ENCODE assay signal across 9 cellular contexts in genomic region chr3:117898722-117899121, GRCh38.
A peak's percentile ranks its signal among the peaks of the same experiment; 100 is the strongest.
DNase-seq lines count a peak whose midpoint lies in the region; ATAC-seq and TF ChIP-seq lines count a peak whose summit lies in the region.
"Had no signal": no experiment of that assay in that cellular context is flagged by ENCODE, and none has a peak within 500 bp of the region (broad histone marks: within the 10 kb centered on the region; RNA-seq: fewer than 3 reads in every experiment).

No MANE protein-coding gene starts in this region.

- peak; percentile 66 for TF ChIP-seq CTCF in HL-60 (IDR thresholded peaks at IDR 0.05; ENCODE audit: insufficient read depth, low read length)
- TF ChIP-seq CTCF in cardiac fibroblast (IDR thresholded peaks at IDR 0.05; ENCODE audit: low read depth, low read length): peak; percentile 52
- peak; percentile 17 for TF ChIP-seq CTCF in smooth muscle cell (IDR thresholded peaks at IDR 0.05; ENCODE audit: borderline replicate concordance, insufficient read depth, poor library complexity, severe bottlenecking)

- no peaks in the 10 kb centered on the region for H3K79me2 ChIP-seq in smooth muscle cell (ENCODE audit: low read depth)

- no peaks in the 10 kb centered on the region for H3K4me1 ChIP-seq in smooth muscle cell (ENCODE audit: low read depth)

- H3K27me3 ChIP-seq in HL-60 (ENCODE audit: insufficient read depth, poor library complexity, severe bottlenecking) (no peaks in the 10 kb centered on the region), smooth muscle cell (ENCODE audit: low read depth) (no peaks in the 10 kb centered on the region)

- WGBS in smooth muscle cell (ENCODE audit: low lambda C conversion rate): 36% methylated on average over 4 of the region's 4 CpGs

- no peaks in the 10 kb centered on the region for H4K20me1 ChIP-seq in smooth muscle cell (ENCODE audit: low read depth)

- H2AFZ ChIP-seq in smooth muscle cell (ENCODE audit: low read depth): no peak overlapping the region

- H3K4me2 ChIP-seq in smooth muscle cell: no peak overlapping the region

- no peaks in the 10 kb centered on the region for H3K36me3 ChIP-seq in smooth muscle cell (ENCODE audit: low read depth)

- H3K27ac ChIP-seq in HL-60 (replicated peaks) (no peak overlapping the region), smooth muscle cell (ENCODE audit: low read depth) (no peak overlapping the region)

- no peak for ATAC-seq in GM19328 (IDR thresholded peaks at IDR 0.05; ENCODE audit: unreplicated experiment)

- DNase-seq in NOMO-1 treated with DMSO at 0.1 percent for 48 hours (lab: John Stamatoyannopoulos, UW; ENCODE audit: unreplicated experiment) (peak; percentile 7), NOMO-1 treated with dmso at 0.1 percent for 144 hours (lab: John Stamatoyannopoulos, UW; ENCODE audit: unreplicated experiment) (no peak), HL-60 (ENCODE audit: low read depth in 1 of 2, low spot score in 1 of 2) (peak in 1 of 2 experiments; percentile 3), cardiac fibroblast (ENCODE audit: low read depth in 2 of 2) (peak; percentile 4 to 38), smooth muscle cell (lab: John Stamatoyannopoulos, UW; ENCODE audit: unreplicated experiment) (no peak), 8988T (no peak), occipital lobe (lab: John Stamatoyannopoulos, UW) (no peak)
- DNase-seq: activated CD4-positive, alpha-beta T cell treated with anti-CD3 and anti-CD28 coated beads, Interleukin-2, amount 50 U/mL, for 1 hour had no signal

- H3K4me3 ChIP-seq in HL-60 (replicated peaks; ENCODE audit: insufficient read depth, low read length): no peak overlapping the region
- H3K4me3 ChIP-seq in cardiac fibroblast (replicated peaks in 1 of 2; ENCODE audit: low read depth in 2 of 2, low read length in 2 of 2): no peak overlapping the region
- H3K4me3 ChIP-seq in smooth muscle cell: no peak overlapping the region

- no peaks in the 10 kb centered on the region for H3F3A ChIP-seq in smooth muscle cell (ENCODE audit: low read depth)

- H3K9ac ChIP-seq in smooth muscle cell (ENCODE audit: low read depth): no peak overlapping the region

- no peaks in the 10 kb centered on the region for H3K9me3 ChIP-seq in smooth muscle cell (replicated peaks; ENCODE audit: low read depth)

Comparison
In these comparisons a context has a peak if more than half of its experiments do, and no peak if none do; other contexts are left out.
1. DNase-seq: peak in NOMO-1 treated with DMSO at 0.1 percent for 48 hours (single experiment) and cardiac fibroblast (2 of 2); none in NOMO-1 treated with dmso at 0.1 percent for 144 hours (single experiment), smooth muscle cell (single experiment), 8988T (single experiment) and occipital lobe (single experiment).
2. Peak in every context shown above with its lines, with median percentiles within 50 percentile points of each other: CTCF ChIP-seq.